ENCODE assay signal across 15 cellular contexts in the genomic region with DNA sequence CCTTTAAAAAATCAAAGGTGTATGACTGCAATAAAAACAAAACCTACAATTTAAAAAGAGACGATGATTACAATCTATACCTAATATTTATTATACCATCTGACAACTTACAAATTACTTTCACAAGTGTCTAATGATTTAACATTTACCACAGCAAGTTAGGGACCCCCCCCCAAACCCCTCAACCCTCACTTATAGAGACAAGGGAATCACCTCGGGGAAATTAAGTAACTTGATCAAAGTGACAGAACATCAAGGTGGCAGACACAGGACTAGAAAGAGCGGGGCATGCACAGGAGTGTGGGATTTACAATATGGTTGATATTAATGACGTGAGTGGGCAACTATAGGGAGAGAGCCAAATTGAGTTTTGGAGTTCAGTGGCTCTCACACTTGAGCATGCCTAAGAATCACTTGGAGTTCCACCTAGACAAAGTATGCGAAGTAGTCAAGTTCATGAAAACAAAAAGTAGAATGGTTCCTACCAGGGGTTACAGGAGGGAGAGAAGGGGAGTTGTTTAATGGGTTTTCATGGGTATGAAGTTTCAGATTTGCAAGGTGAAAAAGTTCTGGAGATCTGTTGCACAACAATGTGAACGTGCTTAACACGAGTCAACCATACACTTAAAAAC. TPM values are rescaled to one million over a fixed set of nuclear protein-coding genes. Genes with fewer than 3 reads are reported as not detected.
DNase-seq lines count a peak whose midpoint lies in the region; ATAC-seq and TF ChIP-seq lines count a peak whose summit lies in the region.
"Had no signal": no experiment of that assay in that cellular context is flagged by ENCODE, and none has a peak within 500 bp of the region (broad histone marks: within the 10 kb centered on the region; RNA-seq: fewer than 3 reads in every experiment).

No MANE protein-coding gene starts in this region.

- POLR2A ChIA-PET in CD8-positive, alpha-beta memory T cell (lab: Charles Lee) = no interaction called here
- POLR2A ChIA-PET in PC-3 (lab: Charles Lee; ENCODE audit: unreplicated experiment) = no interaction called here

- peaks cover 11% of the 10 kb centered on the region for H3K4me1 ChIP-seq in CD8-positive, alpha-beta memory T cell (ENCODE audit: insufficient read depth, low read length)
- H3K4me1 ChIP-seq in PC-3 (ENCODE audit: insufficient read depth, low read length) (peaks cover 52% of the 10 kb centered on the region), endodermal cell (ENCODE audit: control insufficient read depth, insufficient read depth, low read length) (peaks cover 30% of the 10 kb centered on the region), prostate gland (replicated peaks) (peaks cover 13% of the 10 kb centered on the region), suprapubic skin (peaks cover 42% of the 10 kb centered on the region)

- no peaks in the 10 kb centered on the region for H3K36me3 ChIP-seq in CD8-positive, alpha-beta memory T cell (ENCODE audit: insufficient read depth, low read length)
- H3K36me3 ChIP-seq in PC-3 (ENCODE audit: low read depth, low read length) (no peaks in the 10 kb centered on the region), endodermal cell (ENCODE audit: control insufficient read depth, insufficient read depth, low read length) (no peaks in the 10 kb centered on the region), prostate gland (no peaks in the 10 kb centered on the region), suprapubic skin (no peaks in the 10 kb centered on the region)
- H3K36me3 ChIP-seq: HAP-1, SJCRH30 had no signal

- peaks cover 68 to 93% (median 84%) of the 10 kb centered on the region in 3 donors for H3K4me1 Mint-ChIP-seq in CD8-positive, alpha-beta memory T cell
- peaks cover 46% of the 10 kb centered on the region for H3K4me1 Mint-ChIP-seq in endodermal cell

- BruUV-seq in PC-3 (replicated peaks; lab: Mats Ljungman, UMichigan) = no TSS peak

- H3K9me2 ChIP-seq in PC-3 (replicated peaks; ENCODE audit: low read length) = no peaks in the 10 kb centered on the region

- no peaks in the 10 kb centered on the region for H3F3A ChIP-seq in PC-3 (ENCODE audit: low read length, unreplicated experiment)

- CTCF ChIA-PET in CD8-positive, alpha-beta memory T cell (lab: Charles Lee) = no interaction called here
- CTCF ChIA-PET in PC-3 (lab: Charles Lee) = no interaction called here

- H3K27ac Mint-ChIP-seq in CD8-positive, alpha-beta memory T cell = peak overlapping the region in 6 of 8 donors; percentile 17 to 85 (median 44)
- H3K27ac Mint-ChIP-seq in endodermal cell = no peak overlapping the region

- no peaks in the 10 kb centered on the region for H4K20me1 ChIP-seq in PC-3 (ENCODE audit: low read length)

- H3K4me2 ChIP-seq in PC-3 (ENCODE audit: low read length) = peak overlapping the region; percentile 60

- intact Hi-C loops in PC-3 (cut with micrococcal nuclease) = loop anchor here (2.0 kb wide), 1 partner anchor 20 kb away; no protein-coding TSS in a partner anchor
- intact Hi-C loops in prostate gland (cut with DNase I) = no loop called here

- no peaks in the 10 kb centered on the region for H3K9me3 Mint-ChIP-seq in CD8-positive, alpha-beta memory T cell
- H3K9me3 Mint-ChIP-seq in endodermal cell = no peaks in the 10 kb centered on the region

- no peak for DNase-seq in CD8-positive, alpha-beta memory T cell
- DNase-seq in PC-3 (peak; percentile 28), endodermal cell (no peak), prostate gland (ENCODE audit: low spot score) (no peak), DMS53 (lab: John Stamatoyannopoulos, UW) (no peak), suprapubic skin (ENCODE audit: low spot score in 2 of 2) (no peak)
- DNase-seq in NK-92 treated with Interleukin-12 subunit alpha and Interleukin-12 subunit beta, amount 100 ng/mL, for 24 hours (lab: John Stamatoyannopoulos, UW) = no peak
- DNase-seq: ACHN, Kasumi-1, NCI-H1930, NCI-H2171 treated with DMSO at 0.1 percent for 48 hours, RPMI8226, SJCRH30 had no signal

- peaks cover 0 to 12% (median 4%) of the 10 kb centered on the region in 3 donors for H3K36me3 Mint-ChIP-seq in CD8-positive, alpha-beta memory T cell
- peaks cover 14% of the 10 kb centered on the region for H3K36me3 Mint-ChIP-seq in endodermal cell (ENCODE audit: low read depth)

- H3K27me3 Mint-ChIP-seq in CD8-positive, alpha-beta memory T cell = peaks cover 0 to 2% of the 10 kb centered on the region in 2 donors
- H3K27me3 Mint-ChIP-seq in endodermal cell (ENCODE audit: insufficient read depth) = no peaks in the 10 kb centered on the region

- H3K27me3 ChIP-seq in CD8-positive, alpha-beta memory T cell (ENCODE audit: insufficient read depth, low read length, poor library complexity, severe bottlenecking) = no peaks in the 10 kb centered on the region
- H3K27me3 ChIP-seq in PC-3 (ENCODE audit: low read length) (no peaks in the 10 kb centered on the region), endodermal cell (ENCODE audit: control insufficient read depth, insufficient read depth, low read length, poor library complexity, severe bottlenecking) (no peaks in the 10 kb centered on the region), prostate gland (replicated peaks; ENCODE audit: insufficient read depth) (no peaks in the 10 kb centered on the region), suprapubic skin (no peaks in the 10 kb centered on the region)
- H3K27me3 ChIP-seq: SJCRH30 had no signal

- no peak overlapping the region for H3K27ac ChIP-seq in CD8-positive, alpha-beta memory T cell (ENCODE audit: low read depth, low read length)
- H3K27ac ChIP-seq in PC-3 (ENCODE audit: low read length) = peak overlapping the region; percentile 28
- H3K27ac ChIP-seq in endodermal cell (ENCODE audit: low read depth, low read length) = no peak overlapping the region
- H3K27ac ChIP-seq in prostate gland = peak overlapping the region; percentile 41 to 70
- H3K27ac ChIP-seq in suprapubic skin = no peak overlapping the region
- H3K27ac ChIP-seq: SJCRH30 had no signal

- H3K4me3 Mint-ChIP-seq in CD8-positive, alpha-beta memory T cell = peak overlapping the region in 2 of 7 donors; percentile 3 to 32
- no peak overlapping the region for H3K4me3 Mint-ChIP-seq in endodermal cell

- H3K9ac ChIP-seq in PC-3 (ENCODE audit: low read length) = no peak overlapping the region
- H3K9ac ChIP-seq in endodermal cell (ENCODE audit: extremely low read depth, low read length, poor library complexity, severe bottlenecking) = no peak overlapping the region

- 92 to 100% methylated on average over 4 to 7 of the region's 7 CpGs for WGBS in endodermal cell (ENCODE audit: insufficient coverage in 1 of 2, insufficient read length in 1 of 2), 2 experiments
- WGBS in prostate gland = 67% methylated on average over 7 of the region's 7 CpGs
- 80% methylated on average over 7 of the region's 7 CpGs for WGBS in suprapubic skin

- no peak overlapping the region for H2AFZ ChIP-seq in PC-3 (ENCODE audit: low read length)

- TF ChIP-seq EP300 in suprapubic skin (IDR thresholded peaks at IDR 0.05) = no peak

- H3K9me3 ChIP-seq in CD8-positive, alpha-beta memory T cell (ENCODE audit: low read length) = no peaks in the 10 kb centered on the region
- H3K9me3 ChIP-seq in PC-3 (ENCODE audit: low read length) = no peaks in the 10 kb centered on the region
- peaks cover 9% of the 10 kb centered on the region for H3K9me3 ChIP-seq in endodermal cell (ENCODE audit: control insufficient read depth, low read length)
- H3K9me3 ChIP-seq in prostate gland = no peaks in the 10 kb centered on the region
- H3K9me3 ChIP-seq in suprapubic skin = no peaks in the 10 kb centered on the region
- H3K9me3 ChIP-seq: HAP-1, SJCRH30 had no signal

- ATAC-seq in PC-3 (0 out of 2 replicates have a peak, but pooled peaks have one; percentile 6), GM19452 (IDR thresholded peaks at IDR 0.05; ENCODE audit: unreplicated experiment) (no peak)

- TF ChIP-seq POLR2A in prostate gland (IDR thresholded peaks at IDR 0.05) = no peak
- TF ChIP-seq POLR2A in suprapubic skin (IDR thresholded peaks at IDR 0.05) = no peak

- TF ChIP-seq CTCF in PC-3 (conservative IDR thresholded peaks at IDR 0.05; ENCODE audit: low read depth, low read length) (no peak), endodermal cell (conservative IDR thresholded peaks at IDR 0.05) (no peak), prostate gland (IDR thresholded peaks at IDR 0.05) (no peak), suprapubic skin (IDR thresholded peaks at IDR 0.05) (no peak)

- H3K79me2 ChIP-seq in PC-3 (ENCODE audit: low read length) = peaks cover 39% of the 10 kb centered on the region

- H3K4me3 ChIP-seq in CD8-positive, alpha-beta memory T cell (ENCODE audit: low read length) = no peak overlapping the region
- peak overlapping the region; percentile 20; the same call in 1 of the 2 replicates for H3K4me3 ChIP-seq in PC-3 (ENCODE audit: low read length)
- H3K4me3 ChIP-seq in endodermal cell (ENCODE audit: low read length) = peak overlapping the region; percentile 52
- H3K4me3 ChIP-seq in prostate gland = no peak overlapping the region
- no peak overlapping the region for H3K4me3 ChIP-seq in suprapubic skin
- H3K4me3 ChIP-seq: HAP-1, SJCRH30 had no signal

RNA-seq across cellular contexts. Expression of a gene that starts 43.4 kb away (rescaled TPM):
- 10 to 100 TPM; 13.5 to 14.5 TPM for total RNA-seq in CD8-positive, alpha-beta memory T cell
- 11.3 TPM for polyA plus RNA-seq in CD8-positive, alpha-beta memory T cell
- 61.4 and 68.2 TPM in 2 replicates for total RNA-seq in PC-3 (2014; rRNA removed)
- 10 to 100 TPM; 12.0 to 14.3 TPM for total RNA-seq in endodermal cell
- 8.3 TPM for polyA plus RNA-seq in endodermal cell (2013, experiment 1 of 2)
- polyA plus RNA-seq in endodermal cell (2013, experiment 2 of 2) = 6.9 TPM
- total RNA-seq in prostate gland = 10 to 100 TPM; 67.0 to 68.2 TPM
- 100 to 1,000 TPM; 139 to 198 (median 173) TPM for total RNA-seq in suprapubic skin

Comparison
In these comparisons a context has a peak if more than half of its experiments do, and no peak if none do; other contexts are left out.
1. H3K27ac ChIP-seq: peak in PC-3 (single experiment) and prostate gland (2 of 2); none in CD8-positive, alpha-beta memory T cell (single experiment), endodermal cell (single experiment) and suprapubic skin (single experiment).
2. H3K4me3 ChIP-seq: peak in PC-3 (single experiment) and endodermal cell (single experiment); none in CD8-positive, alpha-beta memory T cell (single experiment), prostate gland (0 of 2) and suprapubic skin (single experiment).